1 cellular context compared by ENCODE assay signal in genomic region chr1:233465745-233466343, GRCh38.
TF ChIP-seq lines count a peak whose summit lies in the region.

No MANE protein-coding gene starts in this region.

TF ChIP-seq in HEK293, 187 proteins besides CTCF, POLR2A, EP300 and RAD21 (continued from another document):
- peak; percentile 71; the same call in 1 of the 2 replicates for TF ChIP-seq ZNF626 (tag by site-specific recombination; IDR thresholded peaks at IDR 0.05)
- no peak for TF ChIP-seq ZNF112 (tag by site-specific recombination; IDR thresholded peaks at IDR 0.05)
- no peak for TF ChIP-seq ZNF423 (tag by site-specific recombination; IDR thresholded peaks at IDR 0.05)
- TF ChIP-seq ZNF701 (tag by site-specific recombination; IDR thresholded peaks at IDR 0.05): no peak
- TF ChIP-seq ZNF140 (tag by site-specific recombination; IDR thresholded peaks at IDR 0.05): 0 out of 2 replicates have a peak, but pooled peaks have one; percentile 14
- TF ChIP-seq PRDM10 (tag by site-specific recombination; IDR thresholded peaks at IDR 0.05): no peak
- no peak for TF ChIP-seq MZF1 (tag by site-specific recombination; IDR thresholded peaks at IDR 0.05; ENCODE audit: borderline replicate concordance)
- TF ChIP-seq INSM2 (tag by site-specific recombination; IDR thresholded peaks at IDR 0.05): no peak
